ENCODE assay signal across 16 cellular contexts in genomic region chr7:24476227-24476626, GRCh38.
"Had no signal": no experiment of that assay in that cellular context is flagged by ENCODE, and none has a peak within 500 bp of the region (broad histone marks: within the 10 kb centered on the region; RNA-seq: fewer than 3 reads in every experiment).

No MANE protein-coding gene starts in this region.

- H3K27me3 ChIP-seq: cardiac muscle cell had no signal

- H3K4me3 ChIP-seq: cardiac muscle cell, dorsolateral prefrontal cortex, left ventricle myocardium inferior, mucosa of descending colon, prostate gland, SK-N-MC had no signal

- H3K36me3 ChIP-seq: cardiac muscle cell, left ventricle myocardium inferior, prostate gland had no signal

- ATAC-seq: activated CD4-positive, CD25-positive, alpha-beta regulatory T cell treated with anti-CD3 and anti-CD28 coated beads, Interleukin-2, amount 50 U/mL, for 24 hours; activated T-helper 17 cell treated with anti-CD3 and anti-CD28 coated beads, Interleukin-2, amount 50 U/mL, for 72 hours; mucosa of descending colon; naive thymus-derived CD8-positive, alpha-beta T cell; stimulated activated memory B cell treated with anti-CD40 and anti-IgM and Interleukin-4, amounts not matched to agents 10 μg/mL and 1 μg/mL and 100 μg/mL, for 72 hours had no signal

- DNase-seq: activated naive CD4-positive, alpha-beta T cell treated with Interleukin-2 at 50 U/mL for 16 hours; dorsolateral prefrontal cortex; erythroblast; hippocampal formation; left ventricle myocardium inferior; mucosa of descending colon; naive thymus-derived CD8-positive, alpha-beta T cell; occipital lobe; stimulated activated CD4-positive, alpha-beta T cell treated with anti-CD3 and anti-CD28 coated beads, Interleukin-1b, Interleukin-23, amount 100 ng/mL, for 48 hours had no signal

- H3K4me1 ChIP-seq: prostate gland had no signal

- H3K27ac ChIP-seq: cardiac muscle cell, left ventricle myocardium inferior, prostate gland, SK-N-MC had no signal

- H3K9me3 ChIP-seq: left ventricle myocardium inferior, mucosa of descending colon, prostate gland had no signal

- FAIRE-seq: keratinocyte had no signal
